Comparison of ENCODE assay signal across 1 cellular context in genomic region chr7:149529136-149529718, GRCh38.
A peak's percentile ranks its signal among the peaks of the same experiment; 100 is the strongest.
TF ChIP-seq lines count a peak whose summit lies in the region.

No MANE protein-coding gene starts in this region.

TF ChIP-seq in HepG2, 621 proteins besides CTCF, POLR2A, EP300 and RAD21 (continued from another document):
- TF ChIP-seq ZNF280B (CRISPR knock-in tag; IDR thresholded peaks at IDR 0.05; ENCODE audit: borderline replicate concordance) (peak; percentile 58; the same call in 1 of the 2 replicates), CBX1 (IDR thresholded peaks at IDR 0.05; ENCODE audit: low read depth) (peak; percentile 96), ZNF280D (CRISPR knock-in tag; IDR thresholded peaks at IDR 0.05) (peak; percentile 99), SETDB1 (CRISPR knock-in tag; IDR thresholded peaks at IDR 0.05; ENCODE audit: borderline replicate concordance) (peak; percentile 96), ZNF607 (CRISPR knock-in tag; IDR thresholded peaks at IDR 0.05; ENCODE audit: borderline replicate concordance) (no peak), PRPF4 (IDR thresholded peaks at IDR 0.05; ENCODE audit: low read depth, low read length, poor library complexity, severe bottlenecking) (no peak), CREBL2 (CRISPR knock-in tag; IDR thresholded peaks at IDR 0.05; ENCODE audit: borderline replicate concordance) (no peak), ZNF766 (CRISPR knock-in tag; IDR thresholded peaks at IDR 0.05; ENCODE audit: borderline replicate concordance) (no peak), SRSF4 (IDR thresholded peaks at IDR 0.05; ENCODE audit: low read depth, low read length, poor library complexity, severe bottlenecking) (no peak), TOPORS (CRISPR knock-in tag; IDR thresholded peaks at IDR 0.05) (peak; percentile 94), MED8 (CRISPR knock-in tag; IDR thresholded peaks at IDR 0.05; ENCODE audit: insufficient replicate concordance) (no peak), MEF2D (CRISPR knock-in tag; IDR thresholded peaks at IDR 0.05) (no peak), ZNF616 (CRISPR knock-in tag; IDR thresholded peaks at IDR 0.05; ENCODE audit: low read depth) (peak; percentile 100)
